18 cellular contexts compared by ENCODE assay signal in the genomic region with DNA sequence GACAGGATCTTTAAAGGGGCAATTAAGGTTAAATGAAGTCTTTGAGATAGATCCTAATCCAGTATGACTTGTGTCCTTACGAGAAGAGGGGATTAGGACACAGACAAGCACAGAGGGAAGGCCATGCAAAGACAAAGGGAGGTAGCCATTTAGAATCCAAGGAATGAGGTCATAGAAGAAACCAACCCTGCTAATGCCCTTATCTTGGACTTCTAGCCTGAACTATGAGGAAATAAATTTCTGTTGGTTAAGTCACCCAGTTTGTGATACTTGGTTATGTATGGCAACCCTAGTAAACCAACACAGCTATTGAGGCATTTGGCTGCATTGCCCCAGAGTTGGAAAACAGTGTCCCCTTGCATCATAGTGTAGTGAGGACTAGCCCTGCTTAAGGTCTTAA.
DNase-seq lines count a peak whose midpoint lies in the region; ATAC-seq, FAIRE-seq and TF ChIP-seq lines count a peak whose summit lies in the region.
"Had no signal": no experiment of that assay in that cellular context is flagged by ENCODE, and none has a peak within 500 bp of the region (broad histone marks: within the 10 kb centered on the region; RNA-seq: fewer than 3 reads in every experiment).

No MANE protein-coding gene starts in this region.

- peaks cover 9% of the 10 kb centered on the region for H3K27me3 Mint-ChIP-seq in neural progenitor cell (ENCODE audit: insufficient read depth, low read depth)
- H3K27me3 Mint-ChIP-seq: dendritic cell treated with granulocyte-macrophage colony-stimulating factor and Interleukin-4, amounts not matched to agents 40 ng/mL and 50 ng/mL, for 4 days had no signal

- H3K36me3 ChIP-seq in PC-9 (ENCODE audit: low read depth): no peaks in the 10 kb centered on the region
- no peaks in the 10 kb centered on the region for H3K36me3 ChIP-seq in neural progenitor cell
- no peaks in the 10 kb centered on the region for H3K36me3 ChIP-seq in HAP-1 (replicated peaks)
- H3K36me3 ChIP-seq: uterus had no signal

- in situ Hi-C loops in HAP-1 (cut with MboI; ENCODE audit: low sequenced_read_pairs): no loop called here

- no peaks in the 10 kb centered on the region for H3K9me3 ChIP-seq in PC-9 (ENCODE audit: insufficient read depth, low read depth)
- H3K9me3 ChIP-seq in neural progenitor cell (ENCODE audit: low read depth): no peaks in the 10 kb centered on the region
- no peaks in the 10 kb centered on the region for H3K9me3 ChIP-seq in HAP-1
- H3K9me3 ChIP-seq: SK-N-SH, spleen, uterus had no signal

- H3F3A ChIP-seq in PC-9 (ENCODE audit: insufficient read depth, low read depth): peaks cover 14% of the 10 kb centered on the region; the same call in 1 of the 2 replicates
- peaks cover 18% of the 10 kb centered on the region for H3F3A ChIP-seq in neural progenitor cell (ENCODE audit: low read depth)

- peak; percentile 24 for ATAC-seq in esophagus mucosa
- no peak for ATAC-seq in activated CD4-positive, CD25-positive, alpha-beta regulatory T cell treated with anti-CD3 and anti-CD28 coated beads, Interleukin-2, amount 50 U/mL, for 24 hours
- ATAC-seq: activated CD8-positive, alpha-beta T cell treated with anti-CD3 and anti-CD28 coated beads, Interleukin-2, amount 10 ng/mL, durations not matched to agents 7 days and 5 days; stimulated activated naive CD8-positive, alpha-beta T cell treated with anti-CD3 and anti-CD28 coated beads, Interleukin-15, Interleukin-2, amounts not matched to agents 100 U/mL and 50 U/mL, for 24 hours had no signal

- H3K4me3 ChIP-seq in PC-9: no peak overlapping the region
- no peak overlapping the region for H3K4me3 ChIP-seq in neural progenitor cell
- H3K4me3 ChIP-seq in HAP-1: no peak overlapping the region
- H3K4me3 ChIP-seq: spleen, uterus had no signal

- CTCF ChIA-PET in PC-9 (lab: Charles Lee): no interaction called here

- no peak for TF ChIP-seq POLR2A in H54 (IDR thresholded peaks at IDR 0.05; ENCODE audit: low read depth, low read length)

- H3K4me1 ChIP-seq in PC-9 (replicated peaks; ENCODE audit: insufficient read depth) (peaks cover 23% of the 10 kb centered on the region), neural progenitor cell (peaks cover 42% of the 10 kb centered on the region), HAP-1 (peaks cover 28% of the 10 kb centered on the region)
- H3K4me1 ChIP-seq: uterus had no signal

- no peak for DNase-seq in H54 (ENCODE audit: insufficient read length, low spot score)
- DNase-seq in PC-9: peak; percentile 43 to 90
- DNase-seq in neural progenitor cell (ENCODE audit: low spot score): peak; percentile 47
- DNase-seq in SW 1271 (lab: John Stamatoyannopoulos, UW): no peak
- DNase-seq in HAP-1 (ENCODE audit: low spot score in 2 of 2): no peak
- DNase-seq in activated naive CD4-positive, alpha-beta T cell (lab: John Stamatoyannopoulos, UW): no peak
- DNase-seq: activated CD8-positive, alpha-beta T cell treated with anti-CD3 and anti-CD28 coated beads, Interleukin-2, amount 10 ng/mL, durations not matched to agents 7 days and 5 days; amygdala; NCI-H510A treated with DMSO at 0.1 percent for 48 hours; SK-N-SH; spleen; stimulated activated naive CD8-positive, alpha-beta T cell treated with anti-CD3 and anti-CD28 coated beads, Interleukin-15, Interleukin-2, amounts not matched to agents 100 U/mL and 50 U/mL, for 24 hours; uterus had no signal

- POLR2A ChIA-PET in PC-9 (lab: Charles Lee; ENCODE audit: unreplicated experiment): no interaction called here

- no peaks in the 10 kb centered on the region for H3K9me2 ChIP-seq in PC-9 (ENCODE audit: insufficient read depth)
- H3K9me2 ChIP-seq: SK-N-SH had no signal

- BruUV-seq in PC-9 (replicated peaks; lab: Mats Ljungman, UMichigan): no TSS peak

- no peak overlapping the region for H3K27ac Mint-ChIP-seq in neural progenitor cell
- H3K27ac Mint-ChIP-seq: activated CD8-positive, alpha-beta T cell treated with anti-CD3 and anti-CD28 coated beads, Interleukin-2, amount 10 ng/mL, durations not matched to agents 7 days and 5 days; dendritic cell treated with granulocyte-macrophage colony-stimulating factor and Interleukin-4, amounts not matched to agents 40 ng/mL and 50 ng/mL, for 4 days had no signal

- H3K4me1 Mint-ChIP-seq in neural progenitor cell: peaks cover 45% of the 10 kb centered on the region

- peak; percentile 30 for FAIRE-seq in H54 (lab: Jason Lieb, UNC)
- FAIRE-seq: D721Med, islet of Langerhans had no signal

- H3K4me2 ChIP-seq in PC-9 (no peak overlapping the region; the same call in 1 of the 2 replicates), neural progenitor cell (peak overlapping the region; percentile 4)
- H3K4me2 ChIP-seq: SK-N-SH had no signal

- H3K27ac ChIP-seq in PC-9: no peak overlapping the region
- H3K27ac ChIP-seq in neural progenitor cell: no peak overlapping the region
- H3K27ac ChIP-seq: spleen, uterus had no signal

- no peaks in the 10 kb centered on the region for H3K79me2 ChIP-seq in PC-9 (ENCODE audit: low read depth)
- no peaks in the 10 kb centered on the region for H3K79me2 ChIP-seq in neural progenitor cell (ENCODE audit: low read depth)

- H4K20me1 ChIP-seq in PC-9 (ENCODE audit: insufficient read depth) (no peaks in the 10 kb centered on the region), neural progenitor cell (ENCODE audit: low read depth) (peaks cover 27% of the 10 kb centered on the region)

- no peaks in the 10 kb centered on the region for H3K27me3 ChIP-seq in PC-9 (ENCODE audit: insufficient read depth, low read depth)
- peaks cover 5% of the 10 kb centered on the region for H3K27me3 ChIP-seq in neural progenitor cell
- no peaks in the 10 kb centered on the region for H3K27me3 ChIP-seq in HAP-1 (ENCODE audit: low read depth)
- H3K27me3 ChIP-seq: spleen, uterus had no signal

- peaks cover 3% of the 10 kb centered on the region for H3K36me3 Mint-ChIP-seq in neural progenitor cell

- H3K9ac ChIP-seq in neural progenitor cell: no peak overlapping the region
- H3K9ac ChIP-seq: SK-N-SH had no signal

- intact Hi-C loops in PC-9 (cut with micrococcal nuclease; ENCODE audit: unreplicated experiment): no loop called here

- no peak for TF ChIP-seq CTCF in PC-9 (conservative IDR thresholded peaks at IDR 0.05)
- no peak for TF ChIP-seq CTCF in neural progenitor cell (IDR thresholded peaks at IDR 0.05)

- H2AFZ ChIP-seq in PC-9: no peak overlapping the region
- no peak overlapping the region for H2AFZ ChIP-seq in neural progenitor cell (replicated peaks)

- H3K9me3 Mint-ChIP-seq in neural progenitor cell: no peaks in the 10 kb centered on the region
- H3K9me3 Mint-ChIP-seq: dendritic cell treated with granulocyte-macrophage colony-stimulating factor and Interleukin-4, amounts not matched to agents 40 ng/mL and 50 ng/mL, for 4 days had no signal

- no peak overlapping the region for H3K4me3 Mint-ChIP-seq in neural progenitor cell
- H3K4me3 Mint-ChIP-seq: activated CD8-positive, alpha-beta T cell treated with anti-CD3 and anti-CD28 coated beads, Interleukin-2, amount 10 ng/mL, durations not matched to agents 7 days and 5 days; dendritic cell treated with granulocyte-macrophage colony-stimulating factor and Interleukin-4, amounts not matched to agents 40 ng/mL and 50 ng/mL, for 4 days had no signal

Comparison
In these comparisons a context has a peak if more than half of its experiments do, and no peak if none do; other contexts are left out.
1. DNase-seq: peak in PC-9 (2 of 2) and neural progenitor cell (single experiment); none in H54 (single experiment), SW 1271 (0 of 2), HAP-1 (0 of 2) and activated naive CD4-positive, alpha-beta T cell (0 of 4).